ENCODE assay signal across 33 cellular contexts in genomic region chr11:80487952-80488351, GRCh38.
"Had no signal": no experiment of that assay in that cellular context is flagged by ENCODE, and none has a peak within 500 bp of the region (broad histone marks: within the 10 kb centered on the region; RNA-seq: fewer than 3 reads in every experiment).

No MANE protein-coding gene starts in this region.

- FAIRE-seq: astrocyte, bronchial epithelial cell had no signal

- H3K27ac ChIP-seq: adrenal gland, ascending aorta, body of pancreas, brain microvascular endothelial cell, breast epithelium, cardiac muscle cell had no signal

- H3K9me3 ChIP-seq: body of pancreas, breast epithelium had no signal

- ATAC-seq: activated naive CD4-positive, alpha-beta T cell treated with anti-CD3 and anti-CD28 coated beads, Interleukin-2, amount 50 U/mL, for 72 hours; activated naive CD8-positive, alpha-beta T cell treated with anti-CD3 and anti-CD28 coated beads, Interleukin-2, amount 50 U/mL, for 24 hours; activated T-cell treated with anti-CD3 and anti-CD28 coated beads, Interleukin-2, amount 50 U/mL, for 4 hours; activated T-cell treated with anti-CD3 and anti-CD28 coated beads, Interleukin-2, amount 50 U/mL, for 72 hours; activated T-helper 17 cell treated with anti-CD3 and anti-CD28 coated beads, Interleukin-2, amount 50 U/mL, for 72 hours; body of pancreas had no signal

- H3K4me1 ChIP-seq: adrenal gland, ascending aorta, body of pancreas, breast epithelium had no signal

- H3K27me3 ChIP-seq: adrenal gland, ascending aorta, body of pancreas, brain microvascular endothelial cell, breast epithelium, cardiac muscle cell had no signal

- H3K36me3 ChIP-seq: adrenal gland, ascending aorta, brain microvascular endothelial cell, breast epithelium, cardiac muscle cell had no signal

- DNase-seq: activated effector memory CD4-positive, alpha-beta T cell treated with anti-CD3 and anti-CD28 coated beads, Interleukin-2, amount 50 U/mL, for 16 hours; activated effector memory CD4-positive, alpha-beta T cell treated with Interleukin-2 at 50 U/mL for 16 hours; activated gamma-delta T cell; activated gamma-delta T cell treated with Interleukin-2 at 50 U/mL for 16 hours; activated naive CD4-positive, alpha-beta T cell; activated naive CD4-positive, alpha-beta T cell treated with anti-CD3 and anti-CD28 coated beads for 36 hours; activated naive CD4-positive, alpha-beta T cell treated with anti-CD3 and anti-CD28 coated beads, Interleukin-2, amount 10 ng/mL, durations not matched to agents 7 days and 5 days; activated naive CD4-positive, alpha-beta T cell treated with anti-CD3 and anti-CD28 coated beads, Interleukin-2, amount 50 U/mL, for 16 hours; activated naive CD4-positive, alpha-beta T cell treated with Interleukin-2 at 50 U/mL for 16 hours; activated naive CD8-positive, alpha-beta T cell treated with anti-CD3 and anti-CD28 coated beads for 36 hours; activated naive CD8-positive, alpha-beta T cell treated with anti-CD3 and anti-CD28 coated beads, Interleukin-2, amount 10 ng/mL, durations not matched to agents 7 days and 5 days; activated naive CD8-positive, alpha-beta T cell treated with anti-CD3 and anti-CD28 coated beads, Interleukin-2, amount 50 U/mL, for 24 hours; activated T-cell treated with anti-CD3 and anti-CD28 coated beads, Interleukin-2, amount 50 U/mL, for 24 hours; activated T-cell treated with anti-CD3 and anti-CD28 coated beads, Interleukin-2, amount 50 U/mL, for 4 hours; activated T-cell treated with anti-CD3 and anti-CD28 coated beads, Interleukin-2, amount 50 U/mL, for 48 hours; activated T-cell treated with anti-CD3 and anti-CD28 coated beads, Interleukin-2, amount 50 U/mL, for 72 hours; adrenal gland; amniotic stem cell; amygdala; anterior cingulate cortex; aorta; body of pancreas; brain microvascular endothelial cell; caudate nucleus; central memory CD4-positive, alpha-beta T cell; cerebellar nuclear complex had no signal

- H3K4me3 ChIP-seq: adrenal gland, ascending aorta, body of pancreas, breast epithelium, cardiac muscle cell had no signal
